In genomic region chr1:31064685-31065309, GRCh38 we compare ENCODE assay signal across 1 cellular context.
TF ChIP-seq lines count a peak whose summit lies in the region.

No MANE protein-coding gene starts in this region.

TF ChIP-seq in HepG2, 621 proteins besides CTCF, POLR2A, EP300 and RAD21 (continued from another document and continues in another):
- TF ChIP-seq SKIL (CRISPR knock-in tag; IDR thresholded peaks at IDR 0.05; ENCODE audit: borderline replicate concordance) (no peak), ZNF260 (CRISPR knock-in tag; IDR thresholded peaks at IDR 0.05; ENCODE audit: borderline replicate concordance, low read depth) (no peak), SPEN (CRISPR knock-in tag; IDR thresholded peaks at IDR 0.05; ENCODE audit: low read depth) (no peak), PRDM10 (CRISPR knock-in tag; IDR thresholded peaks at IDR 0.05; ENCODE audit: low read depth) (0 out of 2 replicates have a peak, but pooled peaks have one; percentile 1), TBL1XR1 (IDR thresholded peaks at IDR 0.05; ENCODE audit: borderline replicate concordance, low read length, partially characterized antibody) (no peak), ZNF580 (CRISPR knock-in tag; IDR thresholded peaks at IDR 0.05; ENCODE audit: borderline replicate concordance, low read depth) (no peak), NCOR1 (IDR thresholded peaks at IDR 0.05; ENCODE audit: borderline replicate concordance, low read length) (no peak), ZNF431 (CRISPR knock-in tag; IDR thresholded peaks at IDR 0.05; ENCODE audit: borderline replicate concordance, low read depth) (no peak), SCMH1 (CRISPR knock-in tag; IDR thresholded peaks at IDR 0.05; ENCODE audit: borderline replicate concordance) (no peak), CEBPG (CRISPR knock-in tag; IDR thresholded peaks at IDR 0.05) (no peak), ISX (CRISPR knock-in tag; conservative IDR thresholded peaks at IDR 0.05) (no peak), HDAC1 (CRISPR knock-in tag; IDR thresholded peaks at IDR 0.05) (no peak), CREBL2 (CRISPR knock-in tag; IDR thresholded peaks at IDR 0.05; ENCODE audit: borderline replicate concordance) (no peak), ZFP82 (CRISPR knock-in tag; IDR thresholded peaks at IDR 0.05; ENCODE audit: borderline replicate concordance) (0 out of 2 replicates have a peak, but pooled peaks have one; percentile 3), NFKBIZ (CRISPR knock-in tag; IDR thresholded peaks at IDR 0.05) (no peak), PAF1 (CRISPR knock-in tag; IDR thresholded peaks at IDR 0.05) (no peak), MEIS2 (CRISPR knock-in tag; IDR thresholded peaks at IDR 0.05) (0 out of 2 replicates have a peak, but pooled peaks have one; percentile 21), ZNF777 (CRISPR knock-in tag; IDR thresholded peaks at IDR 0.05) (no peak), ZNF496 (CRISPR knock-in tag; IDR thresholded peaks at IDR 0.05; ENCODE audit: insufficient replicate concordance) (no peak), MED13 (CRISPR knock-in tag; IDR thresholded peaks at IDR 0.05) (no peak), HBP1 (CRISPR knock-in tag; IDR thresholded peaks at IDR 0.05; ENCODE audit: low read depth) (no peak), KDM5B (CRISPR knock-in tag; IDR thresholded peaks at IDR 0.05; ENCODE audit: borderline replicate concordance) (no peak), AKAP8 (CRISPR knock-in tag; IDR thresholded peaks at IDR 0.05) (no peak), FOXM1 (CRISPR knock-in tag; IDR thresholded peaks at IDR 0.05) (no peak), KDM1A (CRISPR knock-in tag; IDR thresholded peaks at IDR 0.05) (no peak), SUZ12 (IDR thresholded peaks at IDR 0.05; ENCODE audit: low read depth, low read length) (no peak), ZNF484 (CRISPR knock-in tag; IDR thresholded peaks at IDR 0.05; ENCODE audit: borderline replicate concordance, low read depth) (no peak), REXO4 (CRISPR knock-in tag; IDR thresholded peaks at IDR 0.05; ENCODE audit: borderline replicate concordance) (no peak), LCORL (IDR thresholded peaks at IDR 0.05) (no peak), LCORL (CRISPR knock-in tag; IDR thresholded peaks at IDR 0.05) (no peak), ATF3 (CRISPR knock-in tag; IDR thresholded peaks at IDR 0.05) (no peak), YEATS4 (CRISPR knock-in tag; IDR thresholded peaks at IDR 0.05; ENCODE audit: borderline replicate concordance) (peak; percentile 13; the same call in 1 of the 2 replicates), STAT5B (CRISPR knock-in tag; IDR thresholded peaks at IDR 0.05) (no peak), ZNF776 (CRISPR knock-in tag; IDR thresholded peaks at IDR 0.05) (no peak), ETS1 (CRISPR knock-in tag; IDR thresholded peaks at IDR 0.05) (no peak), ZFAT (CRISPR knock-in tag; conservative IDR thresholded peaks at IDR 0.05) (no peak), RAD51 (IDR thresholded peaks at IDR 0.05; ENCODE audit: borderline replicate concordance) (no peak), TFDP2 (CRISPR knock-in tag; IDR thresholded peaks at IDR 0.05) (no peak), ZNF740 (CRISPR knock-in tag; IDR thresholded peaks at IDR 0.05) (0 out of 2 replicates have a peak, but pooled peaks have one; percentile 21), ZNF281 (CRISPR knock-in tag; IDR thresholded peaks at IDR 0.05; ENCODE audit: borderline replicate concordance) (0 out of 2 replicates have a peak, but pooled peaks have one; percentile 8), MIXL1 (CRISPR knock-in tag; IDR thresholded peaks at IDR 0.05) (no peak), GABPA (IDR thresholded peaks at IDR 0.05; ENCODE audit: low read depth, low read length) (no peak), GABPA (CRISPR knock-in tag; IDR thresholded peaks at IDR 0.05; ENCODE audit: low read depth) (no peak), DMTF1 (CRISPR knock-in tag; IDR thresholded peaks at IDR 0.05) (no peak), TRAFD1 (CRISPR knock-in tag; IDR thresholded peaks at IDR 0.05; ENCODE audit: borderline replicate concordance) (no peak), IKZF1 (IDR thresholded peaks at IDR 0.05) (no peak), ZNF737 (CRISPR knock-in tag; IDR thresholded peaks at IDR 0.05; ENCODE audit: borderline replicate concordance) (no peak)
